In genomic region chr3:194824100-194824499, GRCh38 we compare ENCODE assay signal across 19 cellular contexts.
"Had no signal": no experiment of that assay in that cellular context is flagged by ENCODE, and none has a peak within 500 bp of the region (broad histone marks: within the 10 kb centered on the region; RNA-seq: fewer than 3 reads in every experiment).

No MANE protein-coding gene starts in this region.

- DNase-seq: activated CD4-positive, alpha-beta T cell treated with anti-CD3 and anti-CD28 coated beads for 1 hour; activated CD4-positive, alpha-beta T cell treated with anti-CD3 and anti-CD28 coated beads, Interleukin-2, amount 50 U/mL, for 48 hours; activated CD8-positive, alpha-beta memory T cell treated with anti-CD3 and anti-CD28 coated beads, Interleukin-2, amount 10 ng/mL, durations not matched to agents 7 days and 5 days; activated naive CD4-positive, alpha-beta T cell treated with anti-CD3 and anti-CD28 coated beads, Interleukin-2, amount 10 ng/mL, durations not matched to agents 7 days and 5 days; activated T-cell treated with anti-CD3 and anti-CD28 coated beads, Interleukin-2, amount 50 U/mL, for 24 hours; adrenal gland; effector memory CD4-positive, alpha-beta T cell; foreskin melanocyte; natural killer cell; nucleus accumbens; right lobe of liver; stimulated activated naive CD8-positive, alpha-beta T cell treated with anti-CD3 and anti-CD28 coated beads, Interleukin-15, amount 100 ng/mL, for 72 hours had no signal

- H3K4me1 Mint-ChIP-seq: activated CD8-positive, alpha-beta memory T cell treated with anti-CD3 and anti-CD28 coated beads, Interleukin-2, amount 10 ng/mL, durations not matched to agents 7 days and 5 days; activated naive CD4-positive, alpha-beta T cell treated with anti-CD3 and anti-CD28 coated beads, Interleukin-2, amount 10 ng/mL, durations not matched to agents 7 days and 5 days; central memory CD8-positive, alpha-beta T cell; natural killer cell; stimulated activated naive CD8-positive, alpha-beta T cell treated with anti-CD3 and anti-CD28 coated beads, Interleukin-15, amount 100 ng/mL, for 72 hours had no signal

- H3K36me3 ChIP-seq: adrenal gland, right lobe of liver, spleen, thoracic aorta had no signal

- H3K27me3 Mint-ChIP-seq: activated T-cell treated with anti-CD3 and anti-CD28 coated beads, Interleukin-2, amount 50 U/mL, for 24 hours; stimulated activated naive CD8-positive, alpha-beta T cell treated with anti-CD3 and anti-CD28 coated beads, Interleukin-15, amount 100 ng/mL, for 72 hours had no signal

- H3K4me3 ChIP-seq: adrenal gland, coronary artery, right lobe of liver, spleen, thoracic aorta had no signal

- H3K36me3 Mint-ChIP-seq: activated CD8-positive, alpha-beta memory T cell treated with anti-CD3 and anti-CD28 coated beads, Interleukin-2, amount 10 ng/mL, durations not matched to agents 7 days and 5 days; activated naive CD4-positive, alpha-beta T cell treated with anti-CD3 and anti-CD28 coated beads, Interleukin-2, amount 10 ng/mL, durations not matched to agents 7 days and 5 days; natural killer cell had no signal

- H3K27me3 ChIP-seq: adrenal gland, right lobe of liver, spleen had no signal

- H3K27ac ChIP-seq: adrenal gland, coronary artery, right lobe of liver, spleen, thoracic aorta, VCaP had no signal

- H3K4me1 ChIP-seq: adrenal gland, right lobe of liver, spleen had no signal

- H3K4me3 Mint-ChIP-seq: activated CD8-positive, alpha-beta memory T cell treated with anti-CD3 and anti-CD28 coated beads, Interleukin-2, amount 10 ng/mL, durations not matched to agents 7 days and 5 days; activated naive CD4-positive, alpha-beta T cell treated with anti-CD3 and anti-CD28 coated beads, Interleukin-2, amount 10 ng/mL, durations not matched to agents 7 days and 5 days; activated T-cell treated with anti-CD3 and anti-CD28 coated beads, Interleukin-2, amount 50 U/mL, for 24 hours; central memory CD8-positive, alpha-beta T cell; memory B cell; natural killer cell; stimulated activated naive CD8-positive, alpha-beta T cell treated with anti-CD3 and anti-CD28 coated beads, Interleukin-15, amount 100 ng/mL, for 72 hours; T-helper 1 cell treated with Interleukin-12 subunit alpha and Interleukin-12 subunit beta and Interleukin-4 antibody, amounts not matched to agents 30 μg/mL and 1 μg/mL, for 36 hours had no signal

- H3K9me3 Mint-ChIP-seq: activated naive CD4-positive, alpha-beta T cell treated with anti-CD3 and anti-CD28 coated beads, Interleukin-2, amount 10 ng/mL, durations not matched to agents 7 days and 5 days; activated T-cell treated with anti-CD3 and anti-CD28 coated beads, Interleukin-2, amount 50 U/mL, for 24 hours; central memory CD8-positive, alpha-beta T cell; memory B cell; natural killer cell; stimulated activated naive CD8-positive, alpha-beta T cell treated with anti-CD3 and anti-CD28 coated beads, Interleukin-15, amount 100 ng/mL, for 72 hours; T-helper 1 cell treated with Interleukin-12 subunit alpha and Interleukin-12 subunit beta and Interleukin-4 antibody, amounts not matched to agents 30 μg/mL and 1 μg/mL, for 36 hours had no signal

- H3K9me3 ChIP-seq: adrenal gland, right lobe of liver, spleen, thoracic aorta had no signal

- H3K27ac Mint-ChIP-seq: activated CD8-positive, alpha-beta memory T cell treated with anti-CD3 and anti-CD28 coated beads, Interleukin-2, amount 10 ng/mL, durations not matched to agents 7 days and 5 days; activated naive CD4-positive, alpha-beta T cell treated with anti-CD3 and anti-CD28 coated beads, Interleukin-2, amount 10 ng/mL, durations not matched to agents 7 days and 5 days; activated T-cell treated with anti-CD3 and anti-CD28 coated beads, Interleukin-2, amount 50 U/mL, for 24 hours; memory B cell; T-helper 1 cell treated with Interleukin-12 subunit alpha and Interleukin-12 subunit beta and Interleukin-4 antibody, amounts not matched to agents 30 μg/mL and 1 μg/mL, for 36 hours had no signal
